Comparison of ENCODE assay signal across 9 cellular contexts in the genomic region with DNA sequence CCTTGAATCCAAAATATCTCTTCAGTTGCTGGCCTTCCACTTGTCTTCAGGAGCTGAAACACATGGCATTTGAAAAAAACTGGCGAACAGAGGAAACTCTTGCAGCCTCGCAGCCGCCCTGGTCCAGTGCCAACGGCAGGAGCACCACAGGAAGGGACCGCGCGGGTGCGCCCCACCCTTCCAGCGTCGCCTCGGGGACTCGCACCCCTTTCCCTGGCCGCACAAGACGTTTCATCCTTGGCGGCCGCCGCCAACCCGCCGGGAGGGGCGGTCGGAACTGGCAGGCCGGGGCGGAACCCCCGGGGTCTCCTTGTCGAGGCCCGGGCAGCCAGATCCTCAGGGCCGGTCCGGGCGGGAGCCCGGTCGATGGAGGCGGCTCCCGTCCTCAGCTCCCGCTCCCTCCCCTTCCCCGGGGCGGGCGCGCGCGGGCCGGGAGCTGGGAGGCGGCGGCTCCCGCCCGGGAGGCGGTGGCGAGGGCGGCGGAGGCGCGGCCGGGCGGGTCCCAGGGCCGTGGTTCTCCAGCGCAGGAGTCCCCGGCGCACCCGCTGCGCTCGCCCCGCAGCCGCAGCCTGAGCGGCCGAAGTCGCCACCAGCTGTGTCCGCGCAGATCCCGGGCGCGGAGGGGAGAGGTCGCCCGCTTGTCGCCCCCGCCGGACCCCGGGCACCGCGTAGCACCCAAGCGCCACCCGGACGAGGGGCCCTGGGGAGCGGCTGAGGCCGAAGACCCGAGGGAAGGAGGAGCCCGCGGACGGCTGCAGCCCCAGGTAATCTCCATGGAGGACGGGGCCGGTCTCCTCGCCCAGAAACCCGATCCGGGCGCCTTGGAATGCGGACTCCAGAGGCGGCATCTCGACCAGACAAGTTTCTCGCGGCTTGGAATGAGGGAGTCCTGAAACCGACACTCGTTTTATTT. TPM values are rescaled to one million over a fixed set of nuclear protein-coding genes. Genes with fewer than 3 reads are reported as not detected.
DNase-seq lines count a peak whose midpoint lies in the region; FAIRE-seq and TF ChIP-seq lines count a peak whose summit lies in the region.
"Had no signal": no experiment of that assay in that cellular context is flagged by ENCODE, and none has a peak within 500 bp of the region (broad histone marks: within the 10 kb centered on the region; RNA-seq: fewer than 3 reads in every experiment).

No MANE protein-coding gene starts in this region.

- no peak for TF ChIP-seq CTCF in breast epithelium (IDR thresholded peaks at IDR 0.05)
- no peak for TF ChIP-seq CTCF in keratinocyte (optimal IDR thresholded peaks at IDR 0.05 in 1 of 3, IDR thresholded peaks at IDR 0.05 in 1 of 3, conservative IDR thresholded peaks at IDR 0.05 in 1 of 3; ENCODE audit: extremely low read depth in 1 of 3, insufficient read depth in 2 of 3, low read length in 3 of 3)

- H3K9me3 ChIP-seq in breast epithelium (no peaks in the 10 kb centered on the region), keratinocyte (ENCODE audit: control insufficient read depth, low read depth, low read length) (no peaks in the 10 kb centered on the region)

- no peaks in the 10 kb centered on the region for H4K20me1 ChIP-seq in keratinocyte (ENCODE audit: control insufficient read depth, extremely low read depth, insufficient read depth, low read length)

- H3K4me2 ChIP-seq in keratinocyte (ENCODE audit: control insufficient read depth, extremely low read depth, insufficient read depth, low read depth, low read length) = peak overlapping the region; percentile 77

- no peaks in the 10 kb centered on the region for H3K9me1 ChIP-seq in keratinocyte (ENCODE audit: control insufficient read depth, extremely low read depth, insufficient read depth, low read length)

- intact Hi-C loops in breast epithelium (cut with DNase I; ENCODE audit: low total_unique reads) = no loop called here

- peak; percentile 46 for DNase-seq in 8988T
- DNase-seq in GM12892 (ENCODE audit: insufficient read length) = peak; percentile 7
- peak; percentile 32 for DNase-seq in NCI-H510A treated with DMSO at 0.1 percent for 48 hours (lab: John Stamatoyannopoulos, UW)
- DNase-seq in breast epithelium (ENCODE audit: low spot score in 2 of 2) = no peak
- DNase-seq in keratinocyte (ENCODE audit: low read depth, low spot score) = no peak
- peak; percentile 24 for DNase-seq in stimulated activated CD8-positive, alpha-beta memory T cell treated with anti-CD3 and anti-CD28 coated beads, Interleukin-4, amount 100 ng/mL, for 48 hours
- DNase-seq in epidermal melanocyte (ENCODE audit: insufficient read length, low spot score) = no peak
- no peak for DNase-seq in NCI-H187 treated with DMSO at 0.1 percent for 48 hours (lab: John Stamatoyannopoulos, UW)

- H3K4me3 ChIP-seq in breast epithelium = peak overlapping the region; percentile 37 to 65 (median 51)
- peak overlapping the region; percentile 38 to 57 (median 43) for H3K4me3 ChIP-seq in keratinocyte (ENCODE audit: control insufficient read depth in 2 of 3, extremely low read depth in 1 of 3, insufficient read depth in 2 of 3, low read depth in 1 of 3, low read length in 3 of 3)

- no peaks in the 10 kb centered on the region for H3K79me2 ChIP-seq in keratinocyte (ENCODE audit: control insufficient read depth, insufficient read depth, low read length)

- H3K27ac ChIP-seq in breast epithelium (no peak overlapping the region), keratinocyte (ENCODE audit: control insufficient read depth, insufficient read depth, low read length) (no peak overlapping the region)

- no peak overlapping the region for H3K9ac ChIP-seq in keratinocyte (ENCODE audit: control insufficient read depth, extremely low read depth, insufficient read depth, low read length)

- H2AFZ ChIP-seq in keratinocyte (ENCODE audit: control insufficient read depth, low read length) = peak overlapping the region; percentile 30

- H3K27me3 ChIP-seq in breast epithelium (peaks cover 0 to 13% of the 10 kb centered on the region in 2 donors), keratinocyte (ENCODE audit: control insufficient read depth, extremely low read depth, insufficient read depth, low read length) (peaks cover 15% of the 10 kb centered on the region)

- FAIRE-seq in GM12892 (lab: Jason Lieb, UNC) (no peak), keratinocyte (lab: Jason Lieb, UNC) (no peak)
- FAIRE-seq: endometrium had no signal

- dilution Hi-C loops in keratinocyte (cut with MboI; ENCODE audit: extremely low pct_ligation_motif_present, low sequenced_read_pairs) = no loop called here

- H3K36me3 ChIP-seq in breast epithelium = no peaks in the 10 kb centered on the region
- H3K36me3 ChIP-seq in keratinocyte (ENCODE audit: control insufficient read depth in 2 of 2, extremely low read depth in 1 of 2, insufficient read depth in 2 of 2, low read length in 2 of 2) = no peaks in the 10 kb centered on the region

- no peak for TF ChIP-seq POLR2A in GM12892 (IDR thresholded peaks at IDR 0.05; ENCODE audit: low read depth, low read length)
- no peak for TF ChIP-seq POLR2A in breast epithelium (IDR thresholded peaks at IDR 0.05)

- no peaks in the 10 kb centered on the region for H3K4me1 ChIP-seq in breast epithelium
- no peaks in the 10 kb centered on the region for H3K4me1 ChIP-seq in keratinocyte (ENCODE audit: control insufficient read depth, extremely low read depth, insufficient read depth, low read length)

RNA-seq across cellular contexts. Expression of a gene that starts 0.9 kb away (rescaled TPM):
- polyA plus RNA-seq in GM12892 (2012; ENCODE audit: missing spikeins) = not detected
- under 1 TPM in 1 of 3 donors, not detected in 2; 0.29 TPM for total RNA-seq in breast epithelium
- not detected in 3 replicates for polyA plus RNA-seq in keratinocyte
- not detected for polyA plus RNA-seq in keratinocyte (2011; ENCODE audit: low read depth)
- not detected in 2 replicates for polyA plus RNA-seq in keratinocyte (2011; cell fraction: cytosol; rRNA removed)
- 0.05 TPM in 1 of 2 replicates, not detected in the other for polyA plus RNA-seq in keratinocyte (2011; cell fraction: nucleus; rRNA removed)
- polyA plus RNA-seq in keratinocyte (2012; ENCODE audit: low replicate concordance) = not detected in 2 replicates
- not detected in 3 replicates for polyA minus RNA-seq in keratinocyte
- not detected for polyA minus RNA-seq in keratinocyte (2011; cell fraction: cytosol; rRNA and poly(A)+ RNA removed)
- polyA minus RNA-seq in keratinocyte (2011; cell fraction: nucleus; rRNA and poly(A)+ RNA removed) = not detected in 2 replicates

Comparison
In these comparisons a context has a peak if more than half of its experiments do, and no peak if none do; other contexts are left out.
1. DNase-seq: peak in 8988T (single experiment), GM12892 (single experiment), NCI-H510A treated with DMSO at 0.1 percent for 48 hours (single experiment) and stimulated activated CD8-positive, alpha-beta memory T cell treated with anti-CD3 and anti-CD28 coated beads, Interleukin-4, amount 100 ng/mL, for 48 hours (single experiment); none in breast epithelium (0 of 2), keratinocyte (single experiment), epidermal melanocyte (single experiment) and NCI-H187 treated with DMSO at 0.1 percent for 48 hours (single experiment).